1 cellular context compared by ENCODE assay signal in genomic region chr10:21525367-21526183, GRCh38.
TF ChIP-seq lines count a peak whose summit lies in the region.

TSS of gene SKIDA1 (minus strand) at chr10:21525682. CDS start at chr10:21517822, 7,860 bp downstream.

TF ChIP-seq in GM12878, 131 proteins besides CTCF, POLR2A, EP300 and RAD21 (continued from another document and continues in another):
- TF ChIP-seq USF1 (IDR thresholded peaks at IDR 0.05; ENCODE audit: borderline replicate concordance, extremely low read length, insufficient read depth, low read depth, low read length): peak; percentile 40
- TF ChIP-seq PAX5 (IDR thresholded peaks at IDR 0.05; ENCODE audit: borderline replicate concordance, low read depth, low read length): 0 out of 2 replicates have a peak, but pooled peaks have one; percentile 23
- TF ChIP-seq SIN3A (IDR thresholded peaks at IDR 0.05; ENCODE audit: low read depth, low read length): no peak
- TF ChIP-seq IKZF1 (conservative IDR thresholded peaks at IDR 0.05): peak; percentile 78
- TF ChIP-seq ZNF687 (IDR thresholded peaks at IDR 0.05): peak; percentile 98
- no peak for TF ChIP-seq CUX1 (IDR thresholded peaks at IDR 0.05; ENCODE audit: insufficient replicate concordance, low read depth, low read length)
- TF ChIP-seq RELA (IDR thresholded peaks at IDR 0.05; ENCODE audit: borderline replicate concordance, partially characterized antibody): peak; percentile 29
- TF ChIP-seq BMI1 (IDR thresholded peaks at IDR 0.05; ENCODE audit: borderline replicate concordance): 0 out of 2 replicates have a peak, but pooled peaks have one; percentile 47
- peak; percentile 24; the same call in 1 of the 2 replicates for TF ChIP-seq ZBTB40 (IDR thresholded peaks at IDR 0.05; ENCODE audit: borderline replicate concordance)
- TF ChIP-seq ZBTB4 (CRISPR knock-in tag; IDR thresholded peaks at IDR 0.05): no peak
- peak; percentile 66 to 92; a peak in 3 of 4 replicates for TF ChIP-seq BHLHE40 (IDR thresholded peaks at IDR 0.05; ENCODE audit: borderline replicate concordance in 1 of 2, low read depth in 2 of 2, low read length in 1 of 2)
- TF ChIP-seq CBFB (IDR thresholded peaks at IDR 0.05; ENCODE audit: low read depth): no peak
- TF ChIP-seq MXI1 (IDR thresholded peaks at IDR 0.05; ENCODE audit: low read depth, low read length): peak; percentile 52; the same call in 1 of the 2 replicates
- no peak for TF ChIP-seq ZSCAN29 (IDR thresholded peaks at IDR 0.05)
- TF ChIP-seq RELB (IDR thresholded peaks at IDR 0.05; ENCODE audit: low read depth): peak; percentile 19; the same call in 1 of the 2 replicates
- TF ChIP-seq SMARCA5 (IDR thresholded peaks at IDR 0.05): peak; percentile 40; the same call in 1 of the 2 replicates
- no peak for TF ChIP-seq IRF3 (IDR thresholded peaks at IDR 0.05)
- TF ChIP-seq EGR1 (IDR thresholded peaks at IDR 0.05; ENCODE audit: borderline replicate concordance in 1 of 2, low read depth in 2 of 2, low read length in 2 of 2): peak in 1 of 2 experiments; percentile 60; a peak in 2 of 3 replicates
- no peak for TF ChIP-seq E2F8 (IDR thresholded peaks at IDR 0.05; ENCODE audit: low read depth, partially characterized antibody)
